In genomic region chr5:124000558-124000957, GRCh38 we compare ENCODE assay signal across 21 cellular contexts.
"Had no signal": no experiment of that assay in that cellular context is flagged by ENCODE, and none has a peak within 500 bp of the region (broad histone marks: within the 10 kb centered on the region; RNA-seq: fewer than 3 reads in every experiment).

No MANE protein-coding gene starts in this region.

- H3K27ac ChIP-seq: adrenal gland, coronary artery, esophagus muscularis mucosa, neutrophil, parathyroid adenoma, suprapubic skin had no signal

- H3K4me1 ChIP-seq: adrenal gland, parathyroid adenoma had no signal

- H2AFZ ChIP-seq: parathyroid adenoma had no signal

- DNase-seq: activated CD4-positive, alpha-beta memory T cell treated with anti-CD3 and anti-CD28 coated beads for 36 hours; activated CD4-positive, alpha-beta T cell treated with anti-CD3 and anti-CD28 coated beads for 1 hour; activated CD8-positive, alpha-beta memory T cell treated with anti-CD3 and anti-CD28 coated beads, Interleukin-2, amount 10 ng/mL, durations not matched to agents 7 days and 5 days; activated effector memory CD4-positive, alpha-beta T cell treated with Interleukin-2 at 50 U/mL for 16 hours; activated T-cell treated with anti-CD3 and anti-CD28 coated beads, Interleukin-2, amount 50 U/mL, for 1 hour; adrenal gland; effector CD4-positive, alpha-beta T cell; hippocampal formation; kidney; natural killer cell; stimulated activated CD4-positive, alpha-beta T cell treated with anti-CD3 and anti-CD28 coated beads, Interleukin-4, amount 100 ng/mL, for 24 hours; stimulated activated CD8-positive, alpha-beta memory T cell treated with anti-CD3 and anti-CD28 coated beads, Interleukin-4, amount 100 ng/mL, for 48 hours; stimulated activated naive CD8-positive, alpha-beta T cell treated with anti-CD3 and anti-CD28 coated beads, Interleukin-15, Interleukin-2, amounts not matched to agents 100 U/mL and 50 U/mL, for 24 hours; T-cell; T-helper 9 cell; trophoblast cell had no signal

- ATAC-seq: activated CD8-positive, alpha-beta memory T cell treated with anti-CD3 and anti-CD28 coated beads, Interleukin-2, amount 10 ng/mL, durations not matched to agents 7 days and 5 days; natural killer cell; stimulated activated naive CD8-positive, alpha-beta T cell treated with anti-CD3 and anti-CD28 coated beads, Interleukin-15, Interleukin-2, amounts not matched to agents 100 U/mL and 50 U/mL, for 24 hours; T-cell had no signal

- H3K9ac ChIP-seq: parathyroid adenoma had no signal

- H3K4me3 ChIP-seq: adrenal gland, coronary artery, esophagus muscularis mucosa, suprapubic skin had no signal

- H3K27me3 ChIP-seq: adrenal gland, esophagus muscularis mucosa, neutrophil, suprapubic skin had no signal

- H3K9me3 ChIP-seq: adrenal gland, esophagus muscularis mucosa, neutrophil, suprapubic skin had no signal

- H3K36me3 ChIP-seq: adrenal gland, esophagus muscularis mucosa, neutrophil, suprapubic skin had no signal

- H3K79me2 ChIP-seq: parathyroid adenoma had no signal
